Comparison of ENCODE assay signal across 8 cellular contexts in genomic region chr6:21587182-21587924, GRCh38. TPM values are rescaled to one million over a fixed set of nuclear protein-coding genes. Genes with fewer than 3 reads are reported as not detected.
A peak's percentile ranks its signal among the peaks of the same experiment; 100 is the strongest.
DNase-seq lines count a peak whose midpoint lies in the region; ATAC-seq and TF ChIP-seq lines count a peak whose summit lies in the region.

No MANE protein-coding gene starts in this region.

- peak; percentile 41 for TF ChIP-seq CTCF in glutamatergic neuron (IDR thresholded peaks at IDR 0.05; ENCODE audit: partially characterized antibody, unreplicated experiment)

- CTCF ChIA-PET in activated naive CD4-positive, alpha-beta T cell treated with anti-CD3 and anti-CD28 coated beads for 36 hours (lab: Charles Lee), result interaction anchor here (1.4 to 3.3 kb wide), 2 partner anchors 8 to 1023 kb away, joined by 3 to 35 read pairs; no protein-coding TSS in a partner anchor

- peak; percentile 31 for ATAC-seq in GM19397 (IDR thresholded peaks at IDR 0.05; ENCODE audit: unreplicated experiment)
- ATAC-seq in HG03378 (IDR thresholded peaks at IDR 0.05; ENCODE audit: unreplicated experiment), result peak; percentile 37

- intact Hi-C loops in activated naive CD4-positive, alpha-beta T cell treated with anti-CD3 and anti-CD28 coated beads for 36 hours (cut with micrococcal nuclease), result loop anchor here (1.0 to 5.0 kb wide), 2 partner anchors 9 to 1295 kb away; no protein-coding TSS in a partner anchor

- DNase-seq in DMS153 (lab: John Stamatoyannopoulos, UW) (peak; percentile 85), NCI-H748 (lab: John Stamatoyannopoulos, UW; ENCODE audit: unreplicated experiment) (peak; percentile 99), glutamatergic neuron (peak; percentile 79), nucleus accumbens (lab: John Stamatoyannopoulos, UW) (peak in 42 of 56 donors; percentile 5 to 79 (median 53)), pons (ENCODE audit: low spot score) (no peak)
- peak; percentile 15 for DNase-seq in activated naive CD4-positive, alpha-beta T cell treated with anti-CD3 and anti-CD28 coated beads for 36 hours

- peak overlapping the region; percentile 81 for H3K4me3 Mint-ChIP-seq in activated naive CD4-positive, alpha-beta T cell treated with anti-CD3 and anti-CD28 coated beads for 36 hours
- H3K4me3 Mint-ChIP-seq in glutamatergic neuron (ENCODE audit: unreplicated experiment), result peak overlapping the region; percentile 99

- H3K9me3 Mint-ChIP-seq in activated naive CD4-positive, alpha-beta T cell treated with anti-CD3 and anti-CD28 coated beads for 36 hours, result peaks cover 3% of the 10 kb centered on the region
- peaks cover 23% of the 10 kb centered on the region for H3K9me3 Mint-ChIP-seq in glutamatergic neuron (ENCODE audit: unreplicated experiment)

- peaks cover 51% of the 10 kb centered on the region for H3K27me3 Mint-ChIP-seq in activated naive CD4-positive, alpha-beta T cell treated with anti-CD3 and anti-CD28 coated beads for 36 hours (ENCODE audit: low read depth)
- peaks cover 28% of the 10 kb centered on the region for H3K27me3 Mint-ChIP-seq in glutamatergic neuron (ENCODE audit: unreplicated experiment)

- peaks cover 9% of the 10 kb centered on the region for H3K4me1 Mint-ChIP-seq in activated naive CD4-positive, alpha-beta T cell treated with anti-CD3 and anti-CD28 coated beads for 36 hours (ENCODE audit: low read depth)
- peaks cover 18% of the 10 kb centered on the region for H3K4me1 Mint-ChIP-seq in glutamatergic neuron (ENCODE audit: low read depth, unreplicated experiment)

- H3K36me3 Mint-ChIP-seq in activated naive CD4-positive, alpha-beta T cell treated with anti-CD3 and anti-CD28 coated beads for 36 hours (ENCODE audit: low read depth), result peaks cover 2% of the 10 kb centered on the region
- H3K36me3 Mint-ChIP-seq in glutamatergic neuron (ENCODE audit: unreplicated experiment), result peaks cover 8% of the 10 kb centered on the region

- no peak overlapping the region for H3K27ac Mint-ChIP-seq in activated naive CD4-positive, alpha-beta T cell treated with anti-CD3 and anti-CD28 coated beads for 36 hours
- H3K27ac Mint-ChIP-seq in glutamatergic neuron (ENCODE audit: unreplicated experiment), result peak overlapping the region; percentile 100

RNA-seq across cellular contexts. Expression of gene SOX4, which starts 6.2 kb away (rescaled TPM):
- under 1 TPM; 0.69 to 0.72 TPM for total RNA-seq in activated naive CD4-positive, alpha-beta T cell treated with anti-CD3 and anti-CD28 coated beads for 36 hours
- 269 TPM for total RNA-seq in glutamatergic neuron (ENCODE audit: unreplicated experiment)

Comparison
In these comparisons a context has a peak if more than half of its experiments do, and no peak if none do; other contexts are left out.
1. RNA of gene SOX4, which starts 6.2 kb away (total RNA-seq): 269 TPM in glutamatergic neuron (single experiment); 0.69 to 0.72 TPM in activated naive CD4-positive, alpha-beta T cell treated with anti-CD3 and anti-CD28 coated beads for 36 hours; every median in the first group is over 100 times any median in the second.